1 cellular context compared by ENCODE assay signal in the genomic region with DNA sequence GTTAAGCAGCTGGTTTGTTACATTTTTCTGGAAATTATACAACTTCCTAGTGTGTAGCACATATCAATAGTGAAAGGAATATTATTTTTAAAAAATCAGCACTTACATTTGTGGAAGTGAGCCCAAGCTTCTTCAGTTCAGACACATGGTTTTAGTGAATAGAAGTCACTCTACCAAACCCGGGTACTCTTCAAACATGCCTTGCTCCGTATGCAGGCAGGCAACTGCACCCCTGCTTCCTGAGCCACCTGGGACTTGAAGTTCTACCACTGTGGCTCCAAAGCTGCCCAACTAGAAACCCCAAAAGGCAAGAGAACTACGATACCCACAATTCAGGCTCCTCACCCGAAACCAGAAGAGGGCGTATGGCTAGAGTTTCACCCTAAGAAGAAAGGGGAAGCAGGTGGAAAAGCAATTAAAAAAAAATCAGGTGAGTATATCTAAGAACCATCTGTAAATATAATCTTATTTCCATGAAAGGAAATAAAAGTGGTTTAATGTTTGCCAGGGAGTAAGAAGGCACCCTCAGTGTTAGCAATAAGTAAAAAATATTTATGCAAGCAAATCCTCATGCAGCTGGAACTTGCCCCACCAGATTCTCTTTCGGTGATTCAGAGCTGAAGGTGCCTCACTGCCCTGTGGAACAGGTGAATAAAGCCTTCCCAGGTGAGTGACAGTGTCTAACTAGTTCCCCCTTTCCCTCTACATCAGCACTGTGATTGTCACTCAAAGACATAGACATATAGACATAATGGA.
TF ChIP-seq lines count a peak whose summit lies in the region.

A gene with protein sequence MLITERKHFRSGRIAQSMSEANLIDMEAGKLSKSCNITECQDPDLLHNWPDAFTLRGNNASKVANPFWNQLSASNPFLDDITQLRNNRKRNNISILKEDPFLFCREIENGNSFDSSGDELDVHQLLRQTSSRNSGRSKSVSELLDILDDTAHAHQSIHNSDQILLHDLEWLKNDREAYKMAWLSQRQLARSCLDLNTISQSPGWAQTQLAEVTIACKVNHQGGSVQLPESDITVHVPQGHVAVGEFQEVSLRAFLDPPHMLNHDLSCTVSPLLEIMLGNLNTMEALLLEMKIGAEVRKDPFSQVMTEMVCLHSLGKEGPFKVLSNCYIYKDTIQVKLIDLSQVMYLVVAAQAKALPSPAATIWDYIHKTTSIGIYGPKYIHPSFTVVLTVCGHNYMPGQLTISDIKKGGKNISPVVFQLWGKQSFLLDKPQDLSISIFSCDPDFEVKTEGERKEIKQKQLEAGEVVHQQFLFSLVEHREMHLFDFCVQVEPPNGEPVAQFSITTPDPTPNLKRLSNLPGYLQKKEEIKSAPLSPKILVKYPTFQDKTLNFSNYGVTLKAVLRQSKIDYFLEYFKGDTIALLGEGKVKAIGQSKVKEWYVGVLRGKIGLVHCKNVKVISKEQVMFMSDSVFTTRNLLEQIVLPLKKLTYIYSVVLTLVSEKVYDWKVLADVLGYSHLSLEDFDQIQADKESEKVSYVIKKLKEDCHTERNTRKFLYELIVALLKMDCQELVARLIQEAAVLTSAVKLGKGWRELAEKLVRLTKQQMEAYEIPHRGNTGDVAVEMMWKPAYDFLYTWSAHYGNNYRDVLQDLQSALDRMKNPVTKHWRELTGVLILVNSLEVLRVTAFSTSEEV (minus strand): TSS at position 192 of the 756 bp plus-strand sequence. CDS start 55,522 bp downstream, outside the sequence.

TF ChIP-seq in K562, 482 proteins besides CTCF, POLR2A, EP300 and RAD21 (continued from another document and continues in another):
- TF ChIP-seq ATF2 (CRISPR knock-in tag; IDR thresholded peaks at IDR 0.05) (no peak), ZNF766 (CRISPR knock-in tag; conservative IDR thresholded peaks at IDR 0.05) (peak; percentile 93), CTBP1 (IDR thresholded peaks at IDR 0.05; ENCODE audit: borderline replicate concordance) (peak; percentile 45; the same call in 1 of the 2 replicates), ETV1 (tag; conservative IDR thresholded peaks at IDR 0.05; ENCODE audit: low read depth) (no peak), CHAMP1 (IDR thresholded peaks at IDR 0.05) (peak; percentile 32; the same call in 1 of the 2 replicates), ZNF217 (CRISPR knock-in tag; IDR thresholded peaks at IDR 0.05) (no peak), RB1 (IDR thresholded peaks at IDR 0.05; ENCODE audit: low read depth) (no peak), KAT8 (IDR thresholded peaks at IDR 0.05; ENCODE audit: low read depth) (no peak), MCM7 (IDR thresholded peaks at IDR 0.05) (no peak), RUNX1 (IDR thresholded peaks at IDR 0.05; ENCODE audit: low read depth) (no peak), SIN3B (IDR thresholded peaks at IDR 0.05; ENCODE audit: low read depth) (no peak), ELF2 (CRISPR knock-in tag; IDR thresholded peaks at IDR 0.05) (no peak), ZNF512 (tag; IDR thresholded peaks at IDR 0.05) (no peak), SMC3 (conservative IDR thresholded peaks at IDR 0.05; ENCODE audit: insufficient read depth, low read depth, low read length) (no peak), L3MBTL2 (IDR thresholded peaks at IDR 0.05) (peak; percentile 79), ZKSCAN1 (IDR thresholded peaks at IDR 0.05; ENCODE audit: low read depth, low read length) (no peak), ZBTB11 (CRISPR knock-in tag; IDR thresholded peaks at IDR 0.05) (0 out of 6 replicates have a peak, but pooled peaks of 1 of the 3 experiments have one; percentile 27), BRCA1 (IDR thresholded peaks at IDR 0.05) (no peak), BRCA1 (CRISPR knock-in tag; IDR thresholded peaks at IDR 0.05) (no peak), STAG1 (CRISPR knock-in tag; IDR thresholded peaks at IDR 0.05; ENCODE audit: borderline replicate concordance) (no peak), JUND (IDR thresholded peaks at IDR 0.05; ENCODE audit: borderline replicate concordance, low read depth, low read length) (no peak), JUND (tag; IDR thresholded peaks at IDR 0.05; ENCODE audit: borderline replicate concordance, low read depth, low read length) (peak; percentile 13; the same call in 1 of the 3 replicates), GTF2A2 (tag; IDR thresholded peaks at IDR 0.05) (no peak), ZNF785 (CRISPR knock-in tag; IDR thresholded peaks at IDR 0.05) (no peak), MLX (CRISPR knock-in tag; conservative IDR thresholded peaks at IDR 0.05) (no peak), CXXC5 (CRISPR knock-in tag; IDR thresholded peaks at IDR 0.05) (peak; percentile 68), TBP (optimal IDR thresholded peaks at IDR 0.05; ENCODE audit: low read depth, low read length) (peak; percentile 66), MED1 (CRISPR knock-in tag; IDR thresholded peaks at IDR 0.05; ENCODE audit: borderline replicate concordance) (no peak)
- TF ChIP-seq, protein P1, sequence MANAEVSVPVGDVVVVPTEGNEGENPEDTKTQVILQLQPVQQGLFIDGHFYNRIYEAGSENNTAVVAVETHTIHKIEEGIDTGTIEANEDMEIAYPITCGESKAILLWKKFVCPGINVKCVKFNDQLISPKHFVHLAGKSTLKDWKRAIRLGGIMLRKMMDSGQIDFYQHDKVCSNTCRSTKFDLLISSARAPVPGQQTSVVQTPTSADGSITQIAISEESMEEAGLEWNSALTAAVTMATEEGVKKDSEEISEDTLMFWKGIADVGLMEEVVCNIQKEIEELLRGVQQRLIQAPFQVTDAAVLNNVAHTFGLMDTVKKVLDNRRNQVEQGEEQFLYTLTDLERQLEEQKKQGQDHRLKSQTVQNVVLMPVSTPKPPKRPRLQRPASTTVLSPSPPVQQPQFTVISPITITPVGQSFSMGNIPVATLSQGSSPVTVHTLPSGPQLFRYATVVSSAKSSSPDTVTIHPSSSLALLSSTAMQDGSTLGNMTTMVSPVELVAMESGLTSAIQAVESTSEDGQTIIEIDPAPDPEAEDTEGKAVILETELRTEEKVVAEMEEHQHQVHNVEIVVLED (CRISPR knock-in tag; IDR thresholded peaks at IDR 0.05), result 0 out of 2 replicates have a peak, but pooled peaks have one; percentile 7
- TF ChIP-seq, protein P2, sequence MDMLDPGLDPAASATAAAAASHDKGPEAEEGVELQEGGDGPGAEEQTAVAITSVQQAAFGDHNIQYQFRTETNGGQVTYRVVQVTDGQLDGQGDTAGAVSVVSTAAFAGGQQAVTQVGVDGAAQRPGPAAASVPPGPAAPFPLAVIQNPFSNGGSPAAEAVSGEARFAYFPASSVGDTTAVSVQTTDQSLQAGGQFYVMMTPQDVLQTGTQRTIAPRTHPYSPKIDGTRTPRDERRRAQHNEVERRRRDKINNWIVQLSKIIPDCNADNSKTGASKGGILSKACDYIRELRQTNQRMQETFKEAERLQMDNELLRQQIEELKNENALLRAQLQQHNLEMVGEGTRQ (CRISPR knock-in tag; IDR thresholded peaks at IDR 0.05), result no peak
- TF ChIP-seq, protein P3, sequence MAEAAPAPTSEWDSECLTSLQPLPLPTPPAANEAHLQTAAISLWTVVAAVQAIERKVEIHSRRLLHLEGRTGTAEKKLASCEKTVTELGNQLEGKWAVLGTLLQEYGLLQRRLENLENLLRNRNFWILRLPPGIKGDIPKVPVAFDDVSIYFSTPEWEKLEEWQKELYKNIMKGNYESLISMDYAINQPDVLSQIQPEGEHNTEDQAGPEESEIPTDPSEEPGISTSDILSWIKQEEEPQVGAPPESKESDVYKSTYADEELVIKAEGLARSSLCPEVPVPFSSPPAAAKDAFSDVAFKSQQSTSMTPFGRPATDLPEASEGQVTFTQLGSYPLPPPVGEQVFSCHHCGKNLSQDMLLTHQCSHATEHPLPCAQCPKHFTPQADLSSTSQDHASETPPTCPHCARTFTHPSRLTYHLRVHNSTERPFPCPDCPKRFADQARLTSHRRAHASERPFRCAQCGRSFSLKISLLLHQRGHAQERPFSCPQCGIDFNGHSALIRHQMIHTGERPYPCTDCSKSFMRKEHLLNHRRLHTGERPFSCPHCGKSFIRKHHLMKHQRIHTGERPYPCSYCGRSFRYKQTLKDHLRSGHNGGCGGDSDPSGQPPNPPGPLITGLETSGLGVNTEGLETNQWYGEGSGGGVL (CRISPR knock-in tag; IDR thresholded peaks at IDR 0.05), result no peak
- TF ChIP-seq, protein P4, sequence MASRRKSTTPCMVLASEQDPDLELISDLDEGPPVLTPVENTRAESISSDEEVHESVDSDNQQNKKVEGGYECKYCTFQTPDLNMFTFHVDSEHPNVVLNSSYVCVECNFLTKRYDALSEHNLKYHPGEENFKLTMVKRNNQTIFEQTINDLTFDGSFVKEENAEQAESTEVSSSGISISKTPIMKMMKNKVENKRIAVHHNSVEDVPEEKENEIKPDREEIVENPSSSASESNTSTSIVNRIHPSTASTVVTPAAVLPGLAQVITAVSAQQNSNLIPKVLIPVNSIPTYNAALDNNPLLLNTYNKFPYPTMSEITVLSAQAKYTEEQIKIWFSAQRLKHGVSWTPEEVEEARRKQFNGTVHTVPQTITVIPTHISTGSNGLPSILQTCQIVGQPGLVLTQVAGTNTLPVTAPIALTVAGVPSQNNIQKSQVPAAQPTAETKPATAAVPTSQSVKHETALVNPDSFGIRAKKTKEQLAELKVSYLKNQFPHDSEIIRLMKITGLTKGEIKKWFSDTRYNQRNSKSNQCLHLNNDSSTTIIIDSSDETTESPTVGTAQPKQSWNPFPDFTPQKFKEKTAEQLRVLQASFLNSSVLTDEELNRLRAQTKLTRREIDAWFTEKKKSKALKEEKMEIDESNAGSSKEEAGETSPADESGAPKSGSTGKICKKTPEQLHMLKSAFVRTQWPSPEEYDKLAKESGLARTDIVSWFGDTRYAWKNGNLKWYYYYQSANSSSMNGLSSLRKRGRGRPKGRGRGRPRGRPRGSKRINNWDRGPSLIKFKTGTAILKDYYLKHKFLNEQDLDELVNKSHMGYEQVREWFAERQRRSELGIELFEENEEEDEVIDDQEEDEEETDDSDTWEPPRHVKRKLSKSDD (conservative IDR thresholded peaks at IDR 0.05; ENCODE audit: low read length), result no peak
- TF ChIP-seq, protein P5, sequence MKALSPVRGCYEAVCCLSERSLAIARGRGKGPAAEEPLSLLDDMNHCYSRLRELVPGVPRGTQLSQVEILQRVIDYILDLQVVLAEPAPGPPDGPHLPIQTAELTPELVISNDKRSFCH (CRISPR knock-in tag; IDR thresholded peaks at IDR 0.05), result no peak
- TF ChIP-seq, protein P5 (tag; IDR thresholded peaks at IDR 0.05), result no peak
